ENCODE assay signal across 14 cellular contexts in genomic region chr5:145775411-145775810, GRCh38. TPM values are rescaled to one million over a fixed set of nuclear protein-coding genes. Genes with fewer than 3 reads are reported as not detected.
A peak's percentile ranks its signal among the peaks of the same experiment; 100 is the strongest.
DNase-seq lines count a peak whose midpoint lies in the region; ATAC-seq and TF ChIP-seq lines count a peak whose summit lies in the region.
"Had no signal": no experiment of that assay in that cellular context is flagged by ENCODE, and none has a peak within 500 bp of the region (broad histone marks: within the 10 kb centered on the region; RNA-seq: fewer than 3 reads in every experiment).

No MANE protein-coding gene starts in this region.

- ATAC-seq in lower lobe of right lung (no peak), GM21447 (IDR thresholded peaks at IDR 0.05; ENCODE audit: unreplicated experiment) (no peak)
- ATAC-seq: GM12878 had no signal

- DNase-seq in left ventricle myocardium inferior (no peak), cardiac septum (ENCODE audit: low spot score) (no peak), choroid plexus epithelial cell (ENCODE audit: low read depth) (peak; percentile 31), lower lobe of right lung (no peak), midbrain (lab: John Stamatoyannopoulos, UW) (no peak), NCI-H1436 (lab: John Stamatoyannopoulos, UW) (no peak), NCI-H2196 (lab: John Stamatoyannopoulos, UW; ENCODE audit: unreplicated experiment) (no peak)
- DNase-seq: activated CD4-positive, alpha-beta memory T cell treated with anti-CD3 and anti-CD28 coated beads, Interleukin-2, amount 10 ng/mL, durations not matched to agents 7 days and 5 days; NCI-H345; stimulated activated CD4-positive, alpha-beta T cell treated with anti-CD3 and anti-CD28 coated beads, Interleukin-2, amount 100 ng/mL, for 24 hours; upper lobe of right lung had no signal

- H3K27ac ChIP-seq in left ventricle myocardium inferior (replicated peaks) = peak overlapping the region; percentile 59
- peak overlapping the region; percentile 0 for H3K27ac ChIP-seq in lower lobe of right lung
- H3K27ac ChIP-seq: prostate gland, upper lobe of right lung had no signal

- H3K4me3 ChIP-seq in left ventricle myocardium inferior (no peak overlapping the region), choroid plexus epithelial cell (ENCODE audit: low read depth, low read length) (no peak overlapping the region), lower lobe of right lung (no peak overlapping the region)
- H3K4me3 ChIP-seq: GM12878, prostate gland, upper lobe of right lung had no signal

- intact Hi-C loops in left ventricle myocardium inferior (cut with micrococcal nuclease) = no loop called here
- intact Hi-C loops in cardiac septum (cut with DNase I) = no loop called here
- intact Hi-C loops in lower lobe of right lung (cut with DNase I) = no loop called here

- H3K27me3 ChIP-seq in left ventricle myocardium inferior (ENCODE audit: low read depth) = no peaks in the 10 kb centered on the region
- H3K27me3 ChIP-seq in lower lobe of right lung (ENCODE audit: low read depth) = no peaks in the 10 kb centered on the region
- H3K27me3 ChIP-seq: upper lobe of right lung had no signal

- no peak for TF ChIP-seq CTCF in left ventricle myocardium inferior (IDR thresholded peaks at IDR 0.05; ENCODE audit: borderline replicate concordance)
- TF ChIP-seq CTCF in choroid plexus epithelial cell (conservative IDR thresholded peaks at IDR 0.05; ENCODE audit: low read depth, low read length) = no peak
- no peak for TF ChIP-seq CTCF in lower lobe of right lung (IDR thresholded peaks at IDR 0.05)

- peaks cover 12% of the 10 kb centered on the region for H3K4me1 ChIP-seq in left ventricle myocardium inferior
- H3K4me1 ChIP-seq in lower lobe of right lung = no peaks in the 10 kb centered on the region
- H3K4me1 ChIP-seq: prostate gland had no signal

- H3K36me3 ChIP-seq in left ventricle myocardium inferior = no peaks in the 10 kb centered on the region
- no peaks in the 10 kb centered on the region for H3K36me3 ChIP-seq in lower lobe of right lung
- H3K36me3 ChIP-seq: prostate gland, upper lobe of right lung had no signal

- H3K9me3 ChIP-seq in left ventricle myocardium inferior (replicated peaks) = no peaks in the 10 kb centered on the region
- no peaks in the 10 kb centered on the region for H3K9me3 ChIP-seq in lower lobe of right lung
- H3K9me3 ChIP-seq: prostate gland, upper lobe of right lung had no signal

RNA-seq across cellular contexts. Expression of gene PRELID2, which starts 59.7 kb away (rescaled TPM):
- 12.2 TPM for total RNA-seq in left ventricle myocardium inferior
- total RNA-seq in cardiac septum = 10.5 TPM
- 10.2 TPM for total RNA-seq in lower lobe of right lung
